21 cellular contexts compared by ENCODE assay signal in the genomic region with DNA sequence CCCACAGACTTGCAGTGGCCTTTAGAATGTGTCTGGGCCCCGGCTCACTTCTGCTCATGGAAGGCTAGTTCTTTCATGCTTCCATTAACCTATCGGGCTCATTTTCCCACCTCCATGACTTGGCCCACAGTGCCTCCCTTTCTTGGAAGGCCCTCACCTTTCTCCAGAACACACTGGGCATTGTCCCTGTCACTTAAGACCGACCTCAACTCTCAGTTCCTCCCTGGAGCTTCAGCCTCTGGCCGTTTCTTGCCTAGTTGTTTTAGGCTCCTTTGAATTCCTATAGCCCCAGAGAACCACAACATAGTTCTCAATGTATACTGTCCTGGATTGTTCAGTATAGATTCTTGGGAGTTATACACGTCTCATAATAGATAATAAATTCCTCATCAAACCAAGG.
"Had no signal": no experiment of that assay in that cellular context is flagged by ENCODE, and none has a peak within 500 bp of the region (broad histone marks: within the 10 kb centered on the region; RNA-seq: fewer than 3 reads in every experiment).

No MANE protein-coding gene starts in this region.

- H3K27me3 Mint-ChIP-seq: activated naive CD8-positive, alpha-beta T cell treated with anti-CD3 and anti-CD28 coated beads for 36 hours; central memory CD8-positive, alpha-beta T cell; natural killer cell treated with Interleukin-12 subunit alpha and Interleukin-12 subunit beta and Interleukin-15 and Interleukin-18, amount 100 ng/mL, for 72 hours; T-helper 17 cell had no signal

- H3K36me3 Mint-ChIP-seq: activated naive CD8-positive, alpha-beta T cell treated with anti-CD3 and anti-CD28 coated beads for 36 hours; mesothelial cell of epicardium had no signal

- H3K4me1 ChIP-seq: parathyroid adenoma, right lobe of liver had no signal

- H3K4me1 Mint-ChIP-seq: central memory CD8-positive, alpha-beta T cell; T-helper 17 cell had no signal

- H3K4me3 Mint-ChIP-seq: activated naive CD8-positive, alpha-beta T cell treated with anti-CD3 and anti-CD28 coated beads for 36 hours; central memory CD8-positive, alpha-beta T cell; mesothelial cell of epicardium; natural killer cell treated with Interleukin-12 subunit alpha and Interleukin-12 subunit beta and Interleukin-15 and Interleukin-18, amount 100 ng/mL, for 72 hours; T-helper 17 cell had no signal

- H3K9me3 ChIP-seq: left lung, right lobe of liver had no signal

- DNase-seq: activated CD4-positive, alpha-beta T cell treated with anti-CD3 and anti-CD28 coated beads for 4 hours; activated CD4-positive, alpha-beta T cell treated with anti-CD3 and anti-CD28 coated beads, Interleukin-2, amount 50 U/mL, for 48 hours; activated CD4-positive, CD25-positive, alpha-beta regulatory T cell; activated naive CD4-positive, alpha-beta T cell treated with Interleukin-2 at 50 U/mL for 16 hours; activated naive CD8-positive, alpha-beta T cell treated with anti-CD3 and anti-CD28 coated beads for 36 hours; activated T-cell treated with anti-CD3 and anti-CD28 coated beads, Interleukin-2, amount 50 U/mL, for 48 hours; effector memory CD4-positive, alpha-beta T cell; foreskin keratinocyte; kidney glomerular epithelial cell; left lung; right lobe of liver; small intestine; stimulated activated CD4-positive, alpha-beta T cell treated with anti-CD3 and anti-CD28 coated beads, Interleukin-4, amount 100 ng/mL, for 24 hours; stimulated activated naive CD4-positive, alpha-beta T cell treated with Interleukin-2 at 50 U/mL for 16 hours; T-helper 17 cell had no signal

- FAIRE-seq: astrocyte, colon, small intestine had no signal

- ATAC-seq: foreskin keratinocyte had no signal

- H3K27ac Mint-ChIP-seq: activated naive CD8-positive, alpha-beta T cell treated with anti-CD3 and anti-CD28 coated beads for 36 hours; natural killer cell treated with Interleukin-12 subunit alpha and Interleukin-12 subunit beta and Interleukin-15 and Interleukin-18, amount 100 ng/mL, for 72 hours; T-helper 17 cell had no signal

- H3K9ac ChIP-seq: parathyroid adenoma had no signal

- H3K27ac ChIP-seq: foreskin keratinocyte, parathyroid adenoma, right lobe of liver had no signal

- H3K36me3 ChIP-seq: left lung, right lobe of liver had no signal

- H3K9me3 Mint-ChIP-seq: activated naive CD8-positive, alpha-beta T cell treated with anti-CD3 and anti-CD28 coated beads for 36 hours; central memory CD8-positive, alpha-beta T cell had no signal

- H3K79me2 ChIP-seq: parathyroid adenoma had no signal

- H2AFZ ChIP-seq: parathyroid adenoma had no signal

- H3K4me3 ChIP-seq: left lung, right lobe of liver had no signal

- H3K27me3 ChIP-seq: foreskin keratinocyte, left lung, right lobe of liver had no signal
